In the genomic region with DNA sequence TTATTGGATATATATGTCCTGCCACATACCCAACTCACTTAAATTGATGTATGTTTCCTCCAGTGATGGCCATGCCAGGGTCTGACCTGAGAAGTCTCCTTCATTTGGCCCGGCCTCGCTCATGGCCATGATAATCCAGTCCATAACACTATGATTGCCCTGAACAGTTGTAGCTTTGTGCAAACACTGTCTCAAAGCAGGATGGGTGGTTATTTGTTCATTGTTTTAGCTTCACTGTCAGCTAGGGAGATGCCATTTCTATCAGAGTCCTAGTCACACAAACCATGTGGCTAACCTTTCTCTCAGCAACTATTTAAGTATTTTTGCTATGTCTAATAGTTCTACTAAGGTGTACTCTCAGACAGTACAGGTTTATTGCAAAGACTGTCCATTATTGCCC, we compare ENCODE assay signal across 21 cellular contexts.
"Had no signal": no experiment of that assay in that cellular context is flagged by ENCODE, and none has a peak within 500 bp of the region (broad histone marks: within the 10 kb centered on the region; RNA-seq: fewer than 3 reads in every experiment).

No MANE protein-coding gene starts in this region.

- H3K4me1 ChIP-seq: left ventricle myocardium inferior, lower lobe of right lung, parathyroid adenoma, stomach, suprapubic skin, tibial artery, upper lobe of left lung, uterus had no signal

- ATAC-seq: left cardiac atrium; lower lobe of right lung; sciatic nerve; stimulated activated naive B cell treated with anti-CD40 and anti-IgM and Interleukin-4, amounts not matched to agents 10 μg/mL and 1 μg/mL and 100 μg/mL, for 72 hours had no signal

- H3K9me3 ChIP-seq: left ventricle myocardium inferior, lower lobe of right lung, spleen, stomach, suprapubic skin, tibial artery, upper lobe of left lung, uterus had no signal

- H3K4me3 ChIP-seq: coronary artery, left ventricle myocardium inferior, lower lobe of right lung, spleen, stomach, suprapubic skin, tibial artery, upper lobe of left lung, uterus had no signal

- H3K27ac ChIP-seq: coronary artery, left ventricle myocardium inferior, lower lobe of right lung, parathyroid adenoma, spleen, stomach, suprapubic skin, tibial artery, upper lobe of left lung, uterus had no signal

- FAIRE-seq: frontal cortex, keratinocyte had no signal

- DNase-seq: effector CD8-positive, alpha-beta T cell; left cardiac atrium; left ventricle myocardium inferior; lower lobe of right lung; mesenchymal stem cell; naive B cell; spleen; stimulated activated CD4-positive, alpha-beta T cell treated with anti-CD3 and anti-CD28 coated beads, Interleukin-15, amount 100 ng/mL, for 24 hours; stimulated activated CD4-positive, alpha-beta T cell treated with anti-CD3 and anti-CD28 coated beads, Interleukin-1b, Interleukin-23, amount 100 ng/mL, for 48 hours; stimulated activated CD4-positive, alpha-beta T cell treated with anti-CD3 and anti-CD28 coated beads, Interleukin-4, amount 100 ng/mL, for 4 hours; stimulated activated naive B cell treated with anti-CD40 and anti-IgM and Interleukin-4, amounts not matched to agents 10 μg/mL and 1 μg/mL and 100 μg/mL, for 72 hours; stomach; tibial artery; upper lobe of left lung; uterus had no signal

- H3K27me3 ChIP-seq: spleen, stomach, suprapubic skin, tibial artery, upper lobe of left lung, uterus had no signal

- H3K9ac ChIP-seq: parathyroid adenoma had no signal

- H3K36me3 ChIP-seq: left ventricle myocardium inferior, lower lobe of right lung, spleen, stomach, suprapubic skin, tibial artery, upper lobe of left lung, uterus had no signal
